30 cellular contexts compared by ENCODE assay signal in genomic region chr7:82690944-82691343, GRCh38.
"Had no signal": no experiment of that assay in that cellular context is flagged by ENCODE, and none has a peak within 500 bp of the region (broad histone marks: within the 10 kb centered on the region; RNA-seq: fewer than 3 reads in every experiment).

No MANE protein-coding gene starts in this region.

- H3K4me3 ChIP-seq: ovary, psoas muscle, right lobe of liver, sigmoid colon, suprapubic skin, testis, tibial artery, transverse colon, upper lobe of right lung, uterus had no signal

- DNase-seq: naive thymus-derived CD4-positive, alpha-beta T cell; natural killer cell; occipital lobe; ovary; psoas muscle; right lobe of liver; sigmoid colon; small intestine; stimulated activated CD4-positive, alpha-beta T cell treated with anti-CD3 and anti-CD28 coated beads, Interleukin-15, amount 100 ng/mL, for 24 hours; stimulated activated CD4-positive, alpha-beta T cell treated with anti-CD3 and anti-CD28 coated beads, Interleukin-2, amount 100 ng/mL, for 24 hours; stimulated activated CD4-positive, alpha-beta T cell treated with anti-CD3 and anti-CD28 coated beads, Interleukin-2, amount 100 ng/mL, for 48 hours; stimulated activated CD4-positive, alpha-beta T cell treated with anti-CD3 and anti-CD28 coated beads, Interleukin-4, amount 100 ng/mL, for 24 hours; stimulated activated CD8-positive, alpha-beta memory T cell treated with anti-CD3 and anti-CD28 coated beads, Interleukin-4, amount 100 ng/mL, for 48 hours; stimulated activated naive CD4-positive, alpha-beta T cell; stimulated activated naive CD8-positive, alpha-beta T cell treated with anti-CD3 and anti-CD28 coated beads, Interleukin-15, amount 100 ng/mL, for 72 hours; stimulated activated naive CD8-positive, alpha-beta T cell treated with anti-CD3 and anti-CD28 coated beads, Interleukin-15, Interleukin-2, amounts not matched to agents 100 U/mL and 50 U/mL, for 24 hours; substantia nigra; testis; tibial artery; transverse colon; upper lobe of right lung; uterus had no signal

- H3K27me3 ChIP-seq: ovary, right lobe of liver, sigmoid colon, suprapubic skin, testis, tibial artery, transverse colon, upper lobe of right lung, uterus had no signal

- H3K27ac Mint-ChIP-seq: naive thymus-derived CD4-positive, alpha-beta T cell; natural killer cell; nephron; progenitor cell of endocrine pancreas; stimulated activated memory B cell treated with anti-CD40 and anti-IgM and Interleukin-4, amounts not matched to agents 10 μg/mL and 1 μg/mL and 100 μg/mL, for 72 hours; stimulated activated naive CD8-positive, alpha-beta T cell treated with anti-CD3 and anti-CD28 coated beads, Interleukin-15, amount 100 ng/mL, for 72 hours; type B pancreatic cell had no signal

- H3K4me1 ChIP-seq: parathyroid adenoma, psoas muscle, right lobe of liver, sigmoid colon, suprapubic skin, testis, tibial artery, transverse colon, upper lobe of right lung, uterus had no signal

- H3K36me3 ChIP-seq: ovary, right lobe of liver, sigmoid colon, suprapubic skin, tibial artery, transverse colon, upper lobe of right lung, uterus had no signal

- H3K9me3 ChIP-seq: ovary, psoas muscle, right lobe of liver, sigmoid colon, suprapubic skin, testis, tibial artery, transverse colon, upper lobe of right lung, uterus had no signal

- H3K27me3 Mint-ChIP-seq: progenitor cell of endocrine pancreas; stimulated activated memory B cell treated with anti-CD40 and anti-IgM and Interleukin-4, amounts not matched to agents 10 μg/mL and 1 μg/mL and 100 μg/mL, for 72 hours; stimulated activated naive CD8-positive, alpha-beta T cell treated with anti-CD3 and anti-CD28 coated beads, Interleukin-15, amount 100 ng/mL, for 72 hours; type B pancreatic cell had no signal

- H3K79me2 ChIP-seq: parathyroid adenoma had no signal

- H2AFZ ChIP-seq: parathyroid adenoma had no signal

- H3K4me1 Mint-ChIP-seq: naive thymus-derived CD4-positive, alpha-beta T cell; natural killer cell; nephron; neural crest cell; stimulated activated memory B cell treated with anti-CD40 and anti-IgM and Interleukin-4, amounts not matched to agents 10 μg/mL and 1 μg/mL and 100 μg/mL, for 72 hours; stimulated activated naive CD8-positive, alpha-beta T cell treated with anti-CD3 and anti-CD28 coated beads, Interleukin-15, amount 100 ng/mL, for 72 hours had no signal

- FAIRE-seq: small intestine had no signal

- H3K9me3 Mint-ChIP-seq: natural killer cell; nephron; stimulated activated naive CD8-positive, alpha-beta T cell treated with anti-CD3 and anti-CD28 coated beads, Interleukin-15, amount 100 ng/mL, for 72 hours; type B pancreatic cell had no signal

- H3K4me3 Mint-ChIP-seq: naive thymus-derived CD4-positive, alpha-beta T cell; natural killer cell; nephron; neural crest cell; stimulated activated memory B cell treated with anti-CD40 and anti-IgM and Interleukin-4, amounts not matched to agents 10 μg/mL and 1 μg/mL and 100 μg/mL, for 72 hours; stimulated activated naive CD8-positive, alpha-beta T cell treated with anti-CD3 and anti-CD28 coated beads, Interleukin-15, amount 100 ng/mL, for 72 hours; type B pancreatic cell had no signal

- ATAC-seq: naive thymus-derived CD4-positive, alpha-beta T cell; natural killer cell; psoas muscle; right cardiac atrium; stimulated activated memory B cell treated with anti-CD40 and anti-IgM and Interleukin-4, amounts not matched to agents 10 μg/mL and 1 μg/mL and 100 μg/mL, for 72 hours; stimulated activated naive CD8-positive, alpha-beta T cell treated with anti-CD3 and anti-CD28 coated beads, Interleukin-15, amount 100 ng/mL, for 72 hours; stimulated activated naive CD8-positive, alpha-beta T cell treated with anti-CD3 and anti-CD28 coated beads, Interleukin-15, Interleukin-2, amounts not matched to agents 100 U/mL and 50 U/mL, for 24 hours; upper lobe of right lung had no signal

- H3K9ac ChIP-seq: parathyroid adenoma had no signal

- H3K36me3 Mint-ChIP-seq: naive thymus-derived CD4-positive, alpha-beta T cell; natural killer cell; stimulated activated memory B cell treated with anti-CD40 and anti-IgM and Interleukin-4, amounts not matched to agents 10 μg/mL and 1 μg/mL and 100 μg/mL, for 72 hours; type B pancreatic cell had no signal

- H3K27ac ChIP-seq: ovary, parathyroid adenoma, psoas muscle, right lobe of liver, sigmoid colon, suprapubic skin, testis, tibial artery, transverse colon, upper lobe of right lung, uterus had no signal
